1 cellular context compared by ENCODE assay signal in genomic region chr21:44583800-44584147, GRCh38.
TF ChIP-seq lines count a peak whose summit lies in the region.

No MANE protein-coding gene starts in this region.

TF ChIP-seq in GM12878, 131 proteins besides CTCF, POLR2A, EP300 and RAD21 (continued from another document):
- TF ChIP-seq ZBTB4 (CRISPR knock-in tag; IDR thresholded peaks at IDR 0.05) (no peak), BCL11A (IDR thresholded peaks at IDR 0.05; ENCODE audit: low read depth, low read length) (no peak), RB1 (IDR thresholded peaks at IDR 0.05; ENCODE audit: borderline replicate concordance) (no peak), IKZF2 (IDR thresholded peaks at IDR 0.05) (no peak), CREM (IDR thresholded peaks at IDR 0.05; ENCODE audit: low read depth) (peak; percentile 69; the same call in 1 of the 2 replicates), ZNF592 (IDR thresholded peaks at IDR 0.05) (no peak), ATF3 (IDR thresholded peaks at IDR 0.05; ENCODE audit: borderline replicate concordance, extremely low read depth, low read depth, low read length) (no peak), GATAD2B (conservative IDR thresholded peaks at IDR 0.05; ENCODE audit: low read depth) (no peak), ELK1 (IDR thresholded peaks at IDR 0.05; ENCODE audit: low read depth, low read length) (no peak)
